Comparison of ENCODE assay signal across 24 cellular contexts in genomic region chr10:78604286-78604685, GRCh38.
"Had no signal": no experiment of that assay in that cellular context is flagged by ENCODE, and none has a peak within 500 bp of the region (broad histone marks: within the 10 kb centered on the region; RNA-seq: fewer than 3 reads in every experiment).

No MANE protein-coding gene starts in this region.

- H3K36me3 ChIP-seq: ascending aorta had no signal

- H3K4me1 Mint-ChIP-seq: activated B cell treated with CpG ODN at 0.5 μM for 24 hours; activated naive CD4-positive, alpha-beta T cell treated with anti-CD3 and anti-CD28 coated beads, Interleukin-2, amount 10 ng/mL, durations not matched to agents 7 days and 5 days; activated naive CD8-positive, alpha-beta T cell treated with anti-CD3 and anti-CD28 coated beads, Interleukin-2, amount 10 ng/mL, durations not matched to agents 7 days and 5 days; central memory CD8-positive, alpha-beta T cell had no signal

- H3K9me3 Mint-ChIP-seq: central memory CD8-positive, alpha-beta T cell had no signal

- H3K27ac ChIP-seq: ascending aorta, VCaP had no signal

- H3K4me1 ChIP-seq: ascending aorta had no signal

- H3K36me3 Mint-ChIP-seq: activated naive CD4-positive, alpha-beta T cell treated with anti-CD3 and anti-CD28 coated beads, Interleukin-2, amount 10 ng/mL, durations not matched to agents 7 days and 5 days; activated naive CD4-positive, alpha-beta T cell treated with anti-CD3 and anti-CD28 coated beads, Interleukin-2, amount 50 U/mL, for 72 hours; activated naive CD8-positive, alpha-beta T cell treated with anti-CD3 and anti-CD28 coated beads, Interleukin-2, amount 10 ng/mL, durations not matched to agents 7 days and 5 days; brain had no signal

- H3K27me3 ChIP-seq: ascending aorta had no signal

- DNase-seq: activated B cell treated with CpG ODN at 0.5 μM for 24 hours; activated CD4-positive, alpha-beta T cell treated with anti-CD3 and anti-CD28 coated beads for 48 hours; activated CD4-positive, alpha-beta T cell treated with anti-CD3 and anti-CD28 coated beads, Interleukin-2, amount 50 U/mL, for 1 hour; activated CD4-positive, alpha-beta T cell treated with anti-CD3 and anti-CD28 coated beads, Interleukin-2, amount 50 U/mL, for 48 hours; activated CD8-positive, alpha-beta memory T cell treated with anti-CD3 and anti-CD28 coated beads, Interleukin-2, amount 50 U/mL, for 48 hours; activated CD8-positive, alpha-beta T cell treated with anti-CD3 and anti-CD28 coated beads for 36 hours; activated gamma-delta T cell; activated naive CD4-positive, alpha-beta T cell; activated naive CD4-positive, alpha-beta T cell treated with anti-CD3 and anti-CD28 coated beads, Interleukin-2, amount 10 ng/mL, durations not matched to agents 7 days and 5 days; activated naive CD8-positive, alpha-beta T cell treated with anti-CD3 and anti-CD28 coated beads, Interleukin-2, amount 10 ng/mL, durations not matched to agents 7 days and 5 days; activated T-cell treated with anti-CD3 and anti-CD28 coated beads for 4 hours; activated T-cell treated with anti-CD3 and anti-CD28 coated beads, Interleukin-2, amount 50 U/mL, for 24 hours; activated T-cell treated with anti-CD3 and anti-CD28 coated beads, Interleukin-2, amount 50 U/mL, for 72 hours; cortex of kidney; dermis blood vessel endothelial cell; effector CD8-positive, alpha-beta T cell; foreskin fibroblast; head of caudate nucleus; T-helper 2 cell had no signal

- H3K4me3 Mint-ChIP-seq: activated B cell treated with CpG ODN at 0.5 μM for 24 hours; activated CD8-positive, alpha-beta T cell treated with anti-CD3 and anti-CD28 coated beads for 36 hours; activated naive CD4-positive, alpha-beta T cell treated with anti-CD3 and anti-CD28 coated beads, Interleukin-2, amount 10 ng/mL, durations not matched to agents 7 days and 5 days; activated naive CD8-positive, alpha-beta T cell treated with anti-CD3 and anti-CD28 coated beads, Interleukin-2, amount 10 ng/mL, durations not matched to agents 7 days and 5 days; activated T-cell treated with anti-CD3 and anti-CD28 coated beads, Interleukin-2, amount 50 U/mL, for 24 hours; activated T-cell treated with anti-CD3 and anti-CD28 coated beads, Interleukin-2, amount 50 U/mL, for 72 hours; brain; central memory CD8-positive, alpha-beta T cell had no signal

- H3K27ac Mint-ChIP-seq: activated B cell treated with CpG ODN at 0.5 μM for 24 hours; activated CD8-positive, alpha-beta T cell treated with anti-CD3 and anti-CD28 coated beads for 36 hours; activated naive CD4-positive, alpha-beta T cell treated with anti-CD3 and anti-CD28 coated beads, Interleukin-2, amount 10 ng/mL, durations not matched to agents 7 days and 5 days; activated naive CD4-positive, alpha-beta T cell treated with anti-CD3 and anti-CD28 coated beads, Interleukin-2, amount 50 U/mL, for 72 hours; activated naive CD8-positive, alpha-beta T cell treated with anti-CD3 and anti-CD28 coated beads, Interleukin-2, amount 10 ng/mL, durations not matched to agents 7 days and 5 days; activated T-cell treated with anti-CD3 and anti-CD28 coated beads, Interleukin-2, amount 50 U/mL, for 24 hours; activated T-cell treated with anti-CD3 and anti-CD28 coated beads, Interleukin-2, amount 50 U/mL, for 72 hours had no signal

- H3K27me3 Mint-ChIP-seq: activated B cell treated with CpG ODN at 0.5 μM for 24 hours had no signal

- H3K4me3 ChIP-seq: ascending aorta had no signal
